ENCODE assay signal across 9 cellular contexts in genomic region chr2:133204461-133204860, GRCh38.
"Had no signal": no experiment of that assay in that cellular context is flagged by ENCODE, and none has a peak within 500 bp of the region (broad histone marks: within the 10 kb centered on the region; RNA-seq: fewer than 3 reads in every experiment).

No MANE protein-coding gene starts in this region.

- H3K36me3 Mint-ChIP-seq: IgD-negative memory B cell had no signal

- H3K36me3 ChIP-seq: HAP-1 had no signal

- H3K4me1 Mint-ChIP-seq: IgD-negative memory B cell had no signal

- DNase-seq: GM23248, GOT3, H7, KBM-7 had no signal

- H2AFZ ChIP-seq: GM23248 had no signal

- FAIRE-seq: HepG2 had no signal

- H3K4me1 ChIP-seq: HAP-1 had no signal

- H3K27me3 Mint-ChIP-seq: IgD-negative memory B cell had no signal

- H3K4me3 Mint-ChIP-seq: IgD-negative memory B cell had no signal

- ATAC-seq: HCT116, HepG2 had no signal

- H3K27ac ChIP-seq: GM23248, HL-60 had no signal

- H3K4me3 ChIP-seq: GM23248, HAP-1 had no signal

- H3K9ac ChIP-seq: GM23248 had no signal

- H3K27ac Mint-ChIP-seq: IgD-negative memory B cell had no signal
